In genomic region chr22:19218541-19219233, GRCh38 we compare ENCODE assay signal across 1 cellular context.
TF ChIP-seq lines count a peak whose summit lies in the region.

No MANE protein-coding gene starts in this region.

TF ChIP-seq in K562, 482 proteins besides CTCF, POLR2A, EP300 and RAD21 (continued from another document and continues in another):
- TF ChIP-seq HES1 (IDR thresholded peaks at IDR 0.05; ENCODE audit: low read depth) = no peak
- no peak for TF ChIP-seq IRF1 (CRISPR knock-in tag; IDR thresholded peaks at IDR 0.05; ENCODE audit: borderline replicate concordance)
- TF ChIP-seq E2F1 (CRISPR knock-in tag; IDR thresholded peaks at IDR 0.05) = 0 out of 2 replicates have a peak, but pooled peaks have one; percentile 14
- no peak for TF ChIP-seq RREB1 (CRISPR knock-in tag; IDR thresholded peaks at IDR 0.05)
- no peak for TF ChIP-seq CBFA2T3 (IDR thresholded peaks at IDR 0.05)
- no peak for TF ChIP-seq ZNF224 (CRISPR knock-in tag; IDR thresholded peaks at IDR 0.05)
- no peak for TF ChIP-seq MYNN (IDR thresholded peaks at IDR 0.05)
- no peak for TF ChIP-seq MYNN (CRISPR knock-in tag; IDR thresholded peaks at IDR 0.05)
- no peak for TF ChIP-seq CREB1 (IDR thresholded peaks at IDR 0.05)
- peak; percentile 62 for TF ChIP-seq CREB1 (CRISPR knock-in tag; IDR thresholded peaks at IDR 0.05)
- no peak for TF ChIP-seq AFF4 (CRISPR knock-in tag; IDR thresholded peaks at IDR 0.05)
- TF ChIP-seq TBP (optimal IDR thresholded peaks at IDR 0.05; ENCODE audit: low read depth, low read length) = no peak
- no peak for TF ChIP-seq ZNF512 (tag; IDR thresholded peaks at IDR 0.05)
- TF ChIP-seq YBX1 (IDR thresholded peaks at IDR 0.05) = no peak
- TF ChIP-seq XRCC3 (IDR thresholded peaks at IDR 0.05) = no peak
- no peak for TF ChIP-seq CHD7 (IDR thresholded peaks at IDR 0.05; ENCODE audit: low read depth, low read length)
- TF ChIP-seq CXXC5 (CRISPR knock-in tag; IDR thresholded peaks at IDR 0.05) = no peak
- TF ChIP-seq MBD1 (CRISPR knock-in tag; IDR thresholded peaks at IDR 0.05) = no peak
- TF ChIP-seq ZNF586 (CRISPR knock-in tag; conservative IDR thresholded peaks at IDR 0.05) = no peak
- no peak for TF ChIP-seq ZNF311 (CRISPR knock-in tag; IDR thresholded peaks at IDR 0.05)
